14 cellular contexts compared by ENCODE assay signal in genomic region chr20:43953919-43954617, GRCh38. TPM values are rescaled to one million over a fixed set of nuclear protein-coding genes. Genes with fewer than 3 reads are reported as not detected.
A peak's percentile ranks its signal among the peaks of the same experiment; 100 is the strongest.
DNase-seq lines count a peak whose midpoint lies in the region; ATAC-seq and TF ChIP-seq lines count a peak whose summit lies in the region.
"Had no signal": no experiment of that assay in that cellular context is flagged by ENCODE, and none has a peak within 500 bp of the region (broad histone marks: within the 10 kb centered on the region; RNA-seq: fewer than 3 reads in every experiment).

No MANE protein-coding gene starts in this region.

- ATAC-seq in HG03565 (IDR thresholded peaks at IDR 0.05; ENCODE audit: unreplicated experiment) (no peak), HG02610 (IDR thresholded peaks at IDR 0.05; ENCODE audit: unreplicated experiment) (no peak)
- ATAC-seq: gastrocnemius medialis, left colon had no signal

- H3K4me2 ChIP-seq in PC-9 = peak overlapping the region; percentile 68

- no peaks in the 10 kb centered on the region for H3K9me2 ChIP-seq in PC-9 (ENCODE audit: insufficient read depth)

- H3K4me1 ChIP-seq in A673 (ENCODE audit: insufficient read depth, low read length, poor library complexity, severe bottlenecking) (peaks cover 45% of the 10 kb centered on the region), PC-9 (replicated peaks; ENCODE audit: insufficient read depth) (peaks cover 84% of the 10 kb centered on the region), endodermal cell (ENCODE audit: control insufficient read depth, insufficient read depth, low read length) (no peaks in the 10 kb centered on the region)
- H3K4me1 ChIP-seq: gastrocnemius medialis, HAP-1 had no signal

- H3K79me2 ChIP-seq in PC-9 (ENCODE audit: low read depth) = peaks cover 81% of the 10 kb centered on the region

- intact Hi-C loops in A673 (cut with micrococcal nuclease; ENCODE audit: unreplicated experiment) = no loop called here
- intact Hi-C loops in PC-9 (cut with micrococcal nuclease; ENCODE audit: unreplicated experiment) = loop anchor here (2.0 kb wide), 1 partner anchor 15 kb away; no protein-coding TSS in a partner anchor

- H3K9me3 ChIP-seq in A673 (ENCODE audit: low read depth, low read length, poor library complexity, severe bottlenecking) (no peaks in the 10 kb centered on the region), PC-9 (ENCODE audit: insufficient read depth, low read depth) (0 out of 2 replicates have a peak, but pooled peaks cover 8% of the 10 kb centered on the region), endodermal cell (ENCODE audit: control insufficient read depth, low read length) (no peaks in the 10 kb centered on the region)
- H3K9me3 ChIP-seq: gastrocnemius medialis, HAP-1 had no signal

- peaks cover 5% of the 10 kb centered on the region for H3K9me3 Mint-ChIP-seq in endodermal cell

- no peaks in the 10 kb centered on the region for H4K20me1 ChIP-seq in PC-9 (ENCODE audit: insufficient read depth)

- H3K36me3 ChIP-seq in A673 (ENCODE audit: insufficient read depth, low read length, poor library complexity, severe bottlenecking) (peaks cover 6% of the 10 kb centered on the region), PC-9 (ENCODE audit: low read depth) (peaks cover 25% of the 10 kb centered on the region), endodermal cell (ENCODE audit: control insufficient read depth, insufficient read depth, low read length) (no peaks in the 10 kb centered on the region)
- H3K36me3 ChIP-seq: gastrocnemius medialis, HAP-1 had no signal

- peaks cover 19% of the 10 kb centered on the region for H3K4me1 Mint-ChIP-seq in endodermal cell

- no peaks in the 10 kb centered on the region for H3K27me3 Mint-ChIP-seq in endodermal cell (ENCODE audit: insufficient read depth)

- CTCF ChIA-PET in A673 (lab: Charles Lee) (no interaction called here), PC-9 (lab: Charles Lee) (interaction anchor here (1.2 kb wide), 1 partner anchor 111 kb away, joined by 3 read pairs; no protein-coding TSS in a partner anchor)

- no peak overlapping the region for H3K4me3 Mint-ChIP-seq in endodermal cell
- H3K4me3 Mint-ChIP-seq: dendritic cell treated with granulocyte-macrophage colony-stimulating factor and Interleukin-4, amounts not matched to agents 40 ng/mL and 50 ng/mL, for 4 days had no signal

- H3K9ac ChIP-seq in endodermal cell (ENCODE audit: extremely low read depth, low read length, poor library complexity, severe bottlenecking) = no peak overlapping the region

- no peak overlapping the region for H3K27ac Mint-ChIP-seq in endodermal cell
- H3K27ac Mint-ChIP-seq: dendritic cell treated with granulocyte-macrophage colony-stimulating factor and Interleukin-4, amounts not matched to agents 40 ng/mL and 50 ng/mL, for 4 days had no signal

- H2AFZ ChIP-seq in PC-9 = no peak overlapping the region

- WGBS in endodermal cell (ENCODE audit: insufficient coverage in 1 of 2, insufficient read length in 1 of 2), 2 experiments = 83 to 86% methylated on average over 6 to 8 of the region's 8 CpGs

- H3K36me3 Mint-ChIP-seq in endodermal cell (ENCODE audit: low read depth) = no peaks in the 10 kb centered on the region

- POLR2A ChIA-PET in A673 (lab: Charles Lee; ENCODE audit: low non-redundant PET) = interaction anchor here (0.7 kb wide), 1 partner anchor 501 kb away, joined by 3 read pairs; no protein-coding TSS in a partner anchor
- POLR2A ChIA-PET in PC-9 (lab: Charles Lee; ENCODE audit: unreplicated experiment) = interaction anchor here (0.5 kb wide), 1 partner anchor 288 kb away, joined by 4 read pairs; no protein-coding TSS in a partner anchor

- TF ChIP-seq CTCF in A673 (conservative IDR thresholded peaks at IDR 0.05; ENCODE audit: low read depth, low read length) = no peak
- peak; percentile 23 for TF ChIP-seq CTCF in GM12864 (IDR thresholded peaks at IDR 0.05; ENCODE audit: low read depth, low read length, missing control alignments)
- no peak for TF ChIP-seq CTCF in PC-9 (conservative IDR thresholded peaks at IDR 0.05)
- peak; percentile 57 for TF ChIP-seq CTCF in endodermal cell (conservative IDR thresholded peaks at IDR 0.05)

- H3K27ac ChIP-seq in A673 (ENCODE audit: low read depth, low read length, poor library complexity, severe bottlenecking) = peak overlapping the region; percentile 70
- H3K27ac ChIP-seq in PC-9 = peak overlapping the region; percentile 97
- no peak overlapping the region for H3K27ac ChIP-seq in endodermal cell (ENCODE audit: low read depth, low read length)
- H3K27ac ChIP-seq: C4-2B, gastrocnemius medialis had no signal

- H3F3A ChIP-seq in PC-9 (ENCODE audit: insufficient read depth, low read depth) = peaks cover 63% of the 10 kb centered on the region

- DNase-seq in A673 (ENCODE audit: low spot score) (peak; percentile 51), GM12864 (ENCODE audit: low read depth) (no peak), PC-9 (no peak), endodermal cell (peak; percentile 63), SW480 (ENCODE audit: low spot score) (no peak), germinal center (ENCODE audit: low spot score) (no peak)
- DNase-seq: activated CD4-positive, alpha-beta T cell treated with anti-CD3 and anti-CD28 coated beads for 4 hours; gastrocnemius medialis; left colon had no signal

- no peak overlapping the region for H3K4me3 ChIP-seq in A673 (ENCODE audit: low read depth, low read length, poor library complexity, severe bottlenecking)
- H3K4me3 ChIP-seq in GM12864 (ENCODE audit: low read depth, low read length) = no peak overlapping the region
- peak overlapping the region; percentile 22; the same call in 1 of the 2 replicates for H3K4me3 ChIP-seq in PC-9
- H3K4me3 ChIP-seq in endodermal cell (ENCODE audit: low read length) = no peak overlapping the region
- H3K4me3 ChIP-seq: gastrocnemius medialis, HAP-1 had no signal

- no TSS peak for BruUV-seq in A673 (replicated peaks; lab: Mats Ljungman, UMichigan)
- BruUV-seq in PC-9 (replicated peaks; lab: Mats Ljungman, UMichigan) = no TSS peak

- H3K27me3 ChIP-seq in A673 (replicated peaks; ENCODE audit: insufficient read depth, low read depth, low read length, poor library complexity) = no peaks in the 10 kb centered on the region
- H3K27me3 ChIP-seq in PC-9 (ENCODE audit: insufficient read depth, low read depth) = no peaks in the 10 kb centered on the region
- no peaks in the 10 kb centered on the region for H3K27me3 ChIP-seq in endodermal cell (ENCODE audit: control insufficient read depth, insufficient read depth, low read length, poor library complexity, severe bottlenecking)
- H3K27me3 ChIP-seq: gastrocnemius medialis had no signal

RNA-seq across cellular contexts. Expression of gene TOX2, which starts 39.4 kb away (rescaled TPM):
- total RNA-seq in A673 (2021) (107 and 117 TPM in 2 replicates), PC-9 (2021) (24.0 and 30.1 TPM in 2 replicates), endodermal cell (1 to 10 TPM; 2.4 to 3.4 TPM)
- polyA plus RNA-seq in endodermal cell (2013, experiment 1 of 2) = 8.9 TPM
- polyA plus RNA-seq in endodermal cell (2013, experiment 2 of 2) = 8.2 TPM

Comparison
In these comparisons a context has a peak if more than half of its experiments do, and no peak if none do; other contexts are left out.
1. DNase-seq: peak in A673 (single experiment) and endodermal cell (single experiment); none in GM12864 (single experiment), PC-9 (0 of 2), SW480 (single experiment) and germinal center (single experiment).
2. CTCF ChIP-seq: peak in GM12864 (single experiment) and endodermal cell (single experiment); none in A673 (single experiment) and PC-9 (single experiment).